In the genomic region with DNA sequence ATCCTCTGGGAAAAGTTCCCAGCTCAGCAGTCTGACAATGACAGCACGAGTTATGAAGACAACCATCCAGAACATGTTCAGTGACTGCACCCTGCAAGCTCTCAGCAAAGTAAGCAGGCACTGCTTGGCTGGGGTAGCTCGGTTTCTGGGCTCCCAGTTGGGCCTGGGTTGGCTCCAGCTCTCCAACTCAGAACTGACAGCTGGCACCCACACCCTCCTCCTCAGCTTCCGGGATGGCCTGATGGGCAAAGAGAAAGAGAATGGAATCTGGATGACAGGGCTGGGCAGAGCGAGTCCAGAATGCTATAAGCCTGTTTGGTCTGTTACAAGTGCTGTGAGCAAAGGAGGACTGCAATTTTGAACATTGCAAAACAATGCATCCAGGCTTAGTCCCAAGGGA, we compare ENCODE assay signal across 11 cellular contexts.
DNase-seq lines count a peak whose midpoint lies in the region; ATAC-seq and TF ChIP-seq lines count a peak whose summit lies in the region.
"Had no signal": no experiment of that assay in that cellular context is flagged by ENCODE, and none has a peak within 500 bp of the region (broad histone marks: within the 10 kb centered on the region; RNA-seq: fewer than 3 reads in every experiment).

No MANE protein-coding gene starts in this region.

- H3K27ac Mint-ChIP-seq in activated T-cell treated with anti-CD3 and anti-CD28 coated beads, Interleukin-2, amount 50 U/mL, for 72 hours, result no peak overlapping the region
- H3K27ac Mint-ChIP-seq: IgD-negative memory B cell, type B pancreatic cell had no signal

- no peaks in the 10 kb centered on the region for H3K4me1 Mint-ChIP-seq in activated T-cell treated with anti-CD3 and anti-CD28 coated beads, Interleukin-2, amount 50 U/mL, for 72 hours (ENCODE audit: low read depth)
- H3K4me1 Mint-ChIP-seq: IgD-negative memory B cell had no signal

- H3K36me3 ChIP-seq in MG63, result 0 out of 2 replicates have a peak, but pooled peaks cover 2% of the 10 kb centered on the region
- H3K36me3 ChIP-seq in skeletal muscle tissue (ENCODE audit: control insufficient read depth in 3 of 3, insufficient read depth in 3 of 3, low read length in 3 of 3), result no peaks in the 10 kb centered on the region
- no peaks in the 10 kb centered on the region for H3K36me3 ChIP-seq in left lung

- no peak overlapping the region for H3K4me3 Mint-ChIP-seq in activated T-cell treated with anti-CD3 and anti-CD28 coated beads, Interleukin-2, amount 50 U/mL, for 72 hours
- H3K4me3 Mint-ChIP-seq: IgD-negative memory B cell, type B pancreatic cell had no signal

- H3K4me3 ChIP-seq in MG63 (no peak overlapping the region), skeletal muscle tissue (ENCODE audit: low read length in 3 of 3) (no peak overlapping the region), left lung (no peak overlapping the region)

- TF ChIP-seq CTCF in left lung (IDR thresholded peaks at IDR 0.05), result no peak

- ATAC-seq in left lung, result no peak
- no peak for ATAC-seq in activated T-cell treated with anti-CD3 and anti-CD28 coated beads, Interleukin-2, amount 50 U/mL, for 72 hours (replicated peaks in 1 of 2)

- peaks cover 9% of the 10 kb centered on the region for H3K9me3 ChIP-seq in MG63
- H3K9me3 ChIP-seq in skeletal muscle tissue (ENCODE audit: control insufficient read depth in 3 of 3, low read length in 3 of 3), result no peaks in the 10 kb centered on the region
- peaks cover 0 to 2% of the 10 kb centered on the region in 2 donors for H3K9me3 ChIP-seq in left lung

- H3K9me3 Mint-ChIP-seq in activated T-cell treated with anti-CD3 and anti-CD28 coated beads, Interleukin-2, amount 50 U/mL, for 72 hours, result no peaks in the 10 kb centered on the region
- H3K9me3 Mint-ChIP-seq: type B pancreatic cell had no signal

- H3K27me3 ChIP-seq in MG63 (no peaks in the 10 kb centered on the region), skeletal muscle tissue (ENCODE audit: control insufficient read depth in 3 of 3, insufficient read depth in 3 of 3, low read length in 3 of 3) (no peaks in the 10 kb centered on the region), left lung (no peaks in the 10 kb centered on the region)

- no peak overlapping the region for H3K9ac ChIP-seq in skeletal muscle tissue (ENCODE audit: low read depth in 1 of 3, low read length in 3 of 3)

- intact Hi-C loops in left lung (cut with DNase I), result no loop called here

- H3K4me1 ChIP-seq in skeletal muscle tissue (ENCODE audit: control insufficient read depth in 3 of 3, insufficient read depth in 3 of 3, low read length in 3 of 3), result peaks cover 5 to 22% (median 12%) of the 10 kb centered on the region in 3 donors
- no peaks in the 10 kb centered on the region for H3K4me1 ChIP-seq in left lung

- H3K27ac ChIP-seq in skeletal muscle tissue (ENCODE audit: low read depth, low read length), result peak overlapping the region; percentile 63
- no peak overlapping the region for H3K27ac ChIP-seq in left lung

- H3K27me3 Mint-ChIP-seq in activated T-cell treated with anti-CD3 and anti-CD28 coated beads, Interleukin-2, amount 50 U/mL, for 72 hours (ENCODE audit: low read depth), result no peaks in the 10 kb centered on the region
- H3K27me3 Mint-ChIP-seq: IgD-negative memory B cell, type B pancreatic cell had no signal

- no peaks in the 10 kb centered on the region for H3K36me3 Mint-ChIP-seq in activated T-cell treated with anti-CD3 and anti-CD28 coated beads, Interleukin-2, amount 50 U/mL, for 72 hours (ENCODE audit: insufficient read depth in 2 of 2)
- H3K36me3 Mint-ChIP-seq: IgD-negative memory B cell, type B pancreatic cell had no signal

- DNase-seq in MG63 (peak; percentile 98), dermis blood vessel endothelial cell (peak; percentile 28), kidney tubule cell (ENCODE audit: low spot score) (peak; percentile 45), left lung (no peak), NCI-H2081 treated with DMSO at 0.1 percent for 48 hours (lab: John Stamatoyannopoulos, UW) (no peak), GM19240 (ENCODE audit: insufficient read length, low spot score) (no peak)
- no peak for DNase-seq in activated T-cell treated with anti-CD3 and anti-CD28 coated beads, Interleukin-2, amount 50 U/mL, for 72 hours
- DNase-seq: activated CD4-positive, CD25-positive, alpha-beta regulatory T cell had no signal

Comparison
In these comparisons a context has a peak if more than half of its experiments do, and no peak if none do; other contexts are left out.
1. DNase-seq: peak in MG63 (single experiment), dermis blood vessel endothelial cell (single experiment) and kidney tubule cell (single experiment); none in left lung (0 of 2), NCI-H2081 treated with DMSO at 0.1 percent for 48 hours (single experiment), activated T-cell treated with anti-CD3 and anti-CD28 coated beads, Interleukin-2, amount 50 U/mL, for 72 hours (0 of 2) and GM19240 (single experiment).